16 cellular contexts compared by ENCODE assay signal in genomic region chr5:81005708-81006107, GRCh38. TPM values are rescaled to one million over a fixed set of nuclear protein-coding genes. Genes with fewer than 3 reads are reported as not detected.
A peak's percentile ranks its signal among the peaks of the same experiment; 100 is the strongest.
DNase-seq lines count a peak whose midpoint lies in the region; ATAC-seq and TF ChIP-seq lines count a peak whose summit lies in the region.
"Had no signal": no experiment of that assay in that cellular context is flagged by ENCODE, and none has a peak within 500 bp of the region (broad histone marks: within the 10 kb centered on the region; RNA-seq: fewer than 3 reads in every experiment).

No MANE protein-coding gene starts in this region.

- no peak for DNase-seq in T-helper 2 cell treated with Interferon-gamma antibody and Interleukin-4, amounts not matched to agents 5 μg/mL and 100 μg/mL, for 36 hours (ENCODE audit: low spot score)
- DNase-seq in T-helper 2 cell, result no peak
- DNase-seq in activated naive CD4-positive, alpha-beta T cell treated with anti-CD3 and anti-CD28 coated beads, Interleukin-2, amount 50 U/mL, for 16 hours, result no peak
- DNase-seq in activated T-helper 1 cell treated with anti-CD3 and anti-CD28 coated beads, Interleukin-12 subunit alpha, Interleukin-12 subunit beta, Interleukin-2, Interleukin-4 antibody, amounts not matched to agents 30 ng/mL and 10 ng/mL and 1 ng/mL, durations not matched to agents 14 hours and 24 hours and 36 hours (ENCODE audit: low spot score), result no peak
- no peak for DNase-seq in trophoblast cell
- no peak for DNase-seq in effector memory CD8-positive, alpha-beta T cell
- no peak for DNase-seq in lower leg skin (ENCODE audit: low spot score in 2 of 2)
- DNase-seq: 8988T, DMS53, H9, NCI-H1436 treated with DMSO at 0.1 percent for 48 hours, NCI-H2081, NCI-H510A treated with DMSO at 0.1 percent for 48 hours had no signal

- no peak overlapping the region for H4K12ac ChIP-seq in trophoblast cell (ENCODE audit: low read depth, low read length)

- H2AFZ ChIP-seq in trophoblast cell (ENCODE audit: insufficient read depth, low read length, poor library complexity), result no peak overlapping the region

- peak overlapping the region; percentile 93 for H3K4ac ChIP-seq in trophoblast cell (ENCODE audit: low read depth, low read length)

- no peak overlapping the region for H4K8ac ChIP-seq in trophoblast cell (ENCODE audit: low read depth, low read length)

- no peak overlapping the region for H3K27ac ChIP-seq in trophoblast cell (ENCODE audit: low read depth, low read length)
- H3K27ac ChIP-seq: BLaER1 had no signal

- H2BK12ac ChIP-seq in trophoblast cell (ENCODE audit: low read length), result no peak overlapping the region

- H3K9ac ChIP-seq in trophoblast cell (ENCODE audit: low read length), result no peak overlapping the region
- H3K9ac ChIP-seq: BLaER1 had no signal

- H3K79me2 ChIP-seq in trophoblast cell (ENCODE audit: control insufficient read depth, insufficient read depth, low read length, poor library complexity), result peaks cover 6% of the 10 kb centered on the region

- ATAC-seq in effector memory CD8-positive, alpha-beta T cell (replicated peaks), result no peak
- ATAC-seq: K562 had no signal

- H2AK5ac ChIP-seq in trophoblast cell (ENCODE audit: low read length), result no peak overlapping the region

- H4K91ac ChIP-seq in trophoblast cell (ENCODE audit: low read depth, low read length), result no peak overlapping the region

- H2BK5ac ChIP-seq in trophoblast cell (ENCODE audit: low read depth, low read length, poor library complexity), result no peak overlapping the region

- H3K4me3 ChIP-seq in trophoblast cell (ENCODE audit: low read depth, low read length) (no peak overlapping the region), lower leg skin (ENCODE audit: low read depth, poor library complexity, severe bottlenecking) (no peak overlapping the region)
- H3K4me3 ChIP-seq: BLaER1, K562 had no signal

- no peak overlapping the region for H3K18ac ChIP-seq in trophoblast cell (ENCODE audit: low read length)

- H3K9me3 ChIP-seq in trophoblast cell (ENCODE audit: insufficient read depth, low read depth, low read length), result no peaks in the 10 kb centered on the region
- H3K9me3 ChIP-seq: BLaER1 had no signal

- peaks cover 5 to 17% of the 10 kb centered on the region in 2 experiments for H3K36me3 ChIP-seq in trophoblast cell (ENCODE audit: control insufficient read depth in 1 of 2, insufficient read depth in 2 of 2, low read length in 2 of 2)
- H3K36me3 ChIP-seq: BLaER1 had no signal

- no peak overlapping the region for H3K14ac ChIP-seq in trophoblast cell (ENCODE audit: low read length)

- no peak overlapping the region for H3K4me2 ChIP-seq in trophoblast cell (ENCODE audit: low read length)

- H3K27me3 ChIP-seq in trophoblast cell (ENCODE audit: insufficient read depth, low read length), result no peaks in the 10 kb centered on the region
- H3K27me3 ChIP-seq: BLaER1 had no signal

- WGBS in trophoblast cell (ENCODE audit: extremely low coverage, insufficient coverage, insufficient read length), result no CpG with 5 or more reads among the region's 4 CpGs
- 83 to 85% methylated on average over 4 of the region's 4 CpGs for WGBS in lower leg skin, 2 donors

- intact Hi-C loops in activated T-helper 1 cell treated with anti-CD3 and anti-CD28 coated beads, Interleukin-12 subunit alpha, Interleukin-12 subunit beta, Interleukin-2, Interleukin-4 antibody, amounts not matched to agents 30 ng/mL and 10 ng/mL and 1 ng/mL, durations not matched to agents 14 hours and 24 hours and 36 hours (cut with micrococcal nuclease), result loop anchor here (2.0 to 5.0 kb wide), 3 partner anchors 103 to 598 kb away; partner anchors contain the start of gene ZFYVE16
- intact Hi-C loops in lower leg skin (cut with DNase I; ENCODE audit: low total_unique reads), result no loop called here

- no peak overlapping the region for H3K23ac ChIP-seq in trophoblast cell (ENCODE audit: low read length)

- peak overlapping the region; percentile 8 for H3K4me3 Mint-ChIP-seq in T-helper 2 cell treated with Interferon-gamma antibody and Interleukin-4, amounts not matched to agents 5 μg/mL and 100 μg/mL, for 36 hours
- peak overlapping the region; percentile 19 for H3K4me3 Mint-ChIP-seq in activated naive CD4-positive, alpha-beta T cell treated with anti-CD3 and anti-CD28 coated beads, Interleukin-2, amount 50 U/mL, for 24 hours
- peak overlapping the region; percentile 25 for H3K4me3 Mint-ChIP-seq in activated T-helper 1 cell treated with anti-CD3 and anti-CD28 coated beads, Interleukin-12 subunit alpha, Interleukin-12 subunit beta, Interleukin-2, Interleukin-4 antibody, amounts not matched to agents 30 ng/mL and 10 ng/mL and 1 ng/mL, durations not matched to agents 14 hours and 24 hours and 36 hours
- H3K4me3 Mint-ChIP-seq in effector memory CD8-positive, alpha-beta T cell, result no peak overlapping the region
- H3K4me3 Mint-ChIP-seq: H9 had no signal

- no peak for TF ChIP-seq CTCF in lower leg skin (IDR thresholded peaks at IDR 0.05)

- peaks cover 0 to 12% of the 10 kb centered on the region in 2 experiments for H3K4me1 ChIP-seq in trophoblast cell (ENCODE audit: control insufficient read depth in 1 of 2, insufficient read depth in 2 of 2, low read length in 2 of 2)

- H3K4me1 Mint-ChIP-seq in T-helper 2 cell treated with Interferon-gamma antibody and Interleukin-4, amounts not matched to agents 5 μg/mL and 100 μg/mL, for 36 hours (ENCODE audit: low read depth), result peaks cover 41% of the 10 kb centered on the region
- peaks cover 89% of the 10 kb centered on the region for H3K4me1 Mint-ChIP-seq in activated naive CD4-positive, alpha-beta T cell treated with anti-CD3 and anti-CD28 coated beads, Interleukin-2, amount 50 U/mL, for 24 hours
- H3K4me1 Mint-ChIP-seq in activated T-helper 1 cell treated with anti-CD3 and anti-CD28 coated beads, Interleukin-12 subunit alpha, Interleukin-12 subunit beta, Interleukin-2, Interleukin-4 antibody, amounts not matched to agents 30 ng/mL and 10 ng/mL and 1 ng/mL, durations not matched to agents 14 hours and 24 hours and 36 hours (ENCODE audit: low read depth), result peaks cover 54% of the 10 kb centered on the region
- H3K4me1 Mint-ChIP-seq in effector memory CD8-positive, alpha-beta T cell (ENCODE audit: low read depth in 2 of 2), result peaks cover 46 to 54% of the 10 kb centered on the region in 2 donors

- H2BK120ac ChIP-seq in trophoblast cell (ENCODE audit: insufficient read depth, low read length, poor library complexity), result no peak overlapping the region

- peak overlapping the region; percentile 33 for H3K27ac Mint-ChIP-seq in T-helper 2 cell treated with Interferon-gamma antibody and Interleukin-4, amounts not matched to agents 5 μg/mL and 100 μg/mL, for 36 hours
- peak overlapping the region; percentile 76 for H3K27ac Mint-ChIP-seq in activated naive CD4-positive, alpha-beta T cell treated with anti-CD3 and anti-CD28 coated beads, Interleukin-2, amount 50 U/mL, for 24 hours
- peak overlapping the region; percentile 16 for H3K27ac Mint-ChIP-seq in activated T-helper 1 cell treated with anti-CD3 and anti-CD28 coated beads, Interleukin-12 subunit alpha, Interleukin-12 subunit beta, Interleukin-2, Interleukin-4 antibody, amounts not matched to agents 30 ng/mL and 10 ng/mL and 1 ng/mL, durations not matched to agents 14 hours and 24 hours and 36 hours
- peak overlapping the region in 1 of 2 donors; percentile 20 for H3K27ac Mint-ChIP-seq in effector memory CD8-positive, alpha-beta T cell
- H3K27ac Mint-ChIP-seq: H9 had no signal

- no peaks in the 10 kb centered on the region for H3K79me1 ChIP-seq in trophoblast cell (ENCODE audit: low read length)

- H3K27me3 Mint-ChIP-seq in T-helper 2 cell treated with Interferon-gamma antibody and Interleukin-4, amounts not matched to agents 5 μg/mL and 100 μg/mL, for 36 hours (ENCODE audit: low read depth), result no peaks in the 10 kb centered on the region
- no peaks in the 10 kb centered on the region for H3K27me3 Mint-ChIP-seq in activated naive CD4-positive, alpha-beta T cell treated with anti-CD3 and anti-CD28 coated beads, Interleukin-2, amount 50 U/mL, for 24 hours
- H3K27me3 Mint-ChIP-seq in activated T-helper 1 cell treated with anti-CD3 and anti-CD28 coated beads, Interleukin-12 subunit alpha, Interleukin-12 subunit beta, Interleukin-2, Interleukin-4 antibody, amounts not matched to agents 30 ng/mL and 10 ng/mL and 1 ng/mL, durations not matched to agents 14 hours and 24 hours and 36 hours (ENCODE audit: insufficient read depth), result no peaks in the 10 kb centered on the region
- no peaks in the 10 kb centered on the region for H3K27me3 Mint-ChIP-seq in effector memory CD8-positive, alpha-beta T cell

- no peaks in the 10 kb centered on the region for H3K9me3 Mint-ChIP-seq in T-helper 2 cell treated with Interferon-gamma antibody and Interleukin-4, amounts not matched to agents 5 μg/mL and 100 μg/mL, for 36 hours
- no peaks in the 10 kb centered on the region for H3K9me3 Mint-ChIP-seq in activated naive CD4-positive, alpha-beta T cell treated with anti-CD3 and anti-CD28 coated beads, Interleukin-2, amount 50 U/mL, for 24 hours
- H3K9me3 Mint-ChIP-seq in activated T-helper 1 cell treated with anti-CD3 and anti-CD28 coated beads, Interleukin-12 subunit alpha, Interleukin-12 subunit beta, Interleukin-2, Interleukin-4 antibody, amounts not matched to agents 30 ng/mL and 10 ng/mL and 1 ng/mL, durations not matched to agents 14 hours and 24 hours and 36 hours, result no peaks in the 10 kb centered on the region
- no peaks in the 10 kb centered on the region for H3K9me3 Mint-ChIP-seq in effector memory CD8-positive, alpha-beta T cell
- H3K9me3 Mint-ChIP-seq: H9 had no signal

- no peak for TF ChIP-seq POLR2A in lower leg skin (IDR thresholded peaks at IDR 0.05)

- peaks cover 7% of the 10 kb centered on the region for H3K36me3 Mint-ChIP-seq in T-helper 2 cell treated with Interferon-gamma antibody and Interleukin-4, amounts not matched to agents 5 μg/mL and 100 μg/mL, for 36 hours (ENCODE audit: low read depth)
- peaks cover 4% of the 10 kb centered on the region for H3K36me3 Mint-ChIP-seq in activated naive CD4-positive, alpha-beta T cell treated with anti-CD3 and anti-CD28 coated beads, Interleukin-2, amount 50 U/mL, for 24 hours
- peaks cover 10% of the 10 kb centered on the region for H3K36me3 Mint-ChIP-seq in activated T-helper 1 cell treated with anti-CD3 and anti-CD28 coated beads, Interleukin-12 subunit alpha, Interleukin-12 subunit beta, Interleukin-2, Interleukin-4 antibody, amounts not matched to agents 30 ng/mL and 10 ng/mL and 1 ng/mL, durations not matched to agents 14 hours and 24 hours and 36 hours (ENCODE audit: low read depth)
- H3K36me3 Mint-ChIP-seq in effector memory CD8-positive, alpha-beta T cell (ENCODE audit: insufficient read depth), result no peaks in the 10 kb centered on the region

RNA-seq across cellular contexts. Expression of gene RASGRF2, which starts 45.5 kb away (rescaled TPM):
- 22.6 and 26.7 TPM in 2 replicates for total RNA-seq in activated T-helper 1 cell treated with anti-CD3 and anti-CD28 coated beads, Interleukin-12 subunit alpha, Interleukin-12 subunit beta, Interleukin-2, Interleukin-4 antibody, amounts not matched to agents 30 ng/mL and 10 ng/mL and 1 ng/mL, durations not matched to agents 14 hours and 24 hours and 36 hours
- polyA plus RNA-seq in trophoblast cell (2013), result 93.8 and 95.6 TPM in 2 replicates
- total RNA-seq in lower leg skin, result 1 to 10 TPM; 1.0 to 5.3 (median 1.8) TPM

Comparison
In these comparisons a context has a peak if more than half of its experiments do, and no peak if none do; other contexts are left out.
1. H3K4me3 Mint-ChIP-seq: peak in T-helper 2 cell treated with Interferon-gamma antibody and Interleukin-4, amounts not matched to agents 5 μg/mL and 100 μg/mL, for 36 hours (single experiment), activated naive CD4-positive, alpha-beta T cell treated with anti-CD3 and anti-CD28 coated beads, Interleukin-2, amount 50 U/mL, for 24 hours (single experiment) and activated T-helper 1 cell treated with anti-CD3 and anti-CD28 coated beads, Interleukin-12 subunit alpha, Interleukin-12 subunit beta, Interleukin-2, Interleukin-4 antibody, amounts not matched to agents 30 ng/mL and 10 ng/mL and 1 ng/mL, durations not matched to agents 14 hours and 24 hours and 36 hours (single experiment); none in effector memory CD8-positive, alpha-beta T cell (0 of 2).